8 cellular contexts compared by ENCODE assay signal in the genomic region with DNA sequence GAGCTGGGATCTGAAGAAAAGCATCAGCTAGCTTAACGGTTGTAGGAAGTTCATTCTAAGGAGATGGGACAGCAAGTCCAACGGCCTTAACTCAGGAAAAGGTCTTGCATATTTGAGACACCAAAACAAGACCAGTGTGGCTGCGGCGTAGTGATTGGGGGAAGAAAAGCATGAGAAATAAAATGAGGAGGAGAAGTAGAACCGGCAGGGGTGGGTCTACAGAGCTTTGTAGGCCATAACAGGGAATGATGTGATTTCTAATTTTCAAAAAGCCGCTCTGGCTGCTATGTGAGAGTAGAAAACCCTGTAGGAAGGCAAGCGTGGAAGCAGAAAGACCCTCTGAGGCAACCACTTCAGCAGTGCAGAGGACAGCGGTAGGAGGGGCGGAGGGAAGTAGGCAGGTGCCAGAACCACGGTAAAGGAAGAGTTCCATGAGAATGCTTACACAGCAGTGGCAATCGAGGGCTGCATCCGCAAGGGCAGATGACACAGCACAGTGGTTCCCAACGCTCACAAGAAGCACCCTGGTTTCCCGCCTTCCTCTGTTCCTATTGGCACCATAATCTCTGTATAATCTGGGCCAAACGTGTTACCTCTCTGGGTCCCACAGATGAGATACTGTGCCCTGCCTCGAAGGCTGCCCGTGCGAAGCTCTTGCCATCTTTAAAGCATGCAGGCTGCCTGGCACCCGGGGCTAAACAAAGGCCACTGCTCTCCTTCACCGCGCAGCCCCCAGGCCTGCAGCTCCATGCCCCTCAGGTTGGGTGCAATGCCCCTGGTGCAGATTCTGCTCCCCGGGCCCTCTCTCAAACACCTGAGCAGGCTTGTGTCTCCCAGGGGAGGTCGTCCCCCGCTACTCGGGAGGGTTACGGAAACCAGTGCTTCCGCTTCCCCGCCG. TPM values are rescaled to one million over a fixed set of nuclear protein-coding genes. Genes with fewer than 3 reads are reported as not detected.
DNase-seq lines count a peak whose midpoint lies in the region; ATAC-seq and TF ChIP-seq lines count a peak whose summit lies in the region.

No MANE protein-coding gene starts in this region.

- H3K4me3 Mint-ChIP-seq in central memory CD8-positive, alpha-beta T cell, result peak overlapping the region; percentile 78

- H3K27me3 Mint-ChIP-seq in central memory CD8-positive, alpha-beta T cell, result no peaks in the 10 kb centered on the region

- H3K27ac Mint-ChIP-seq in central memory CD8-positive, alpha-beta T cell (ENCODE audit: low read depth), result peak overlapping the region; percentile 73

- intact Hi-C loops in right lobe of liver (cut with DNase I), result loop anchor here in 1 of 2 donors (5.0 kb wide), 1 partner anchor 95 kb away; no protein-coding TSS in a partner anchor

- H3K4me3 ChIP-seq in right lobe of liver, result peak overlapping the region; percentile 66 to 87 (median 75)
- H3K4me3 ChIP-seq in suprapubic skin, result peak overlapping the region; percentile 82

- H3K36me3 Mint-ChIP-seq in central memory CD8-positive, alpha-beta T cell (ENCODE audit: insufficient read depth), result peaks cover 39% of the 10 kb centered on the region

- H3K4me1 Mint-ChIP-seq in central memory CD8-positive, alpha-beta T cell, result peaks cover 44% of the 10 kb centered on the region

- peaks cover 0 to 52% (median 18%) of the 10 kb centered on the region in 4 donors for H3K4me1 ChIP-seq in right lobe of liver
- H3K4me1 ChIP-seq in suprapubic skin, result peaks cover 45% of the 10 kb centered on the region

- H3K27ac ChIP-seq in right lobe of liver, result peak overlapping the region; percentile 46 to 75 (median 66)
- H3K27ac ChIP-seq in suprapubic skin, result peak overlapping the region; percentile 61

- TF ChIP-seq POLR2A in right lobe of liver (IDR thresholded peaks at IDR 0.05) (no peak), suprapubic skin (IDR thresholded peaks at IDR 0.05) (no peak)

- DNase-seq in NCI-H82 (lab: John Stamatoyannopoulos, UW), result peak; percentile 64
- DNase-seq in NCI-H82 treated with DMSO at 0.1 percent for 48 hours (lab: John Stamatoyannopoulos, UW; ENCODE audit: unreplicated experiment), result no peak
- peak; percentile 49 for DNase-seq in RPMI7951 (ENCODE audit: low read depth)
- DNase-seq in central memory CD8-positive, alpha-beta T cell (ENCODE audit: low spot score in 2 of 2), result no peak
- DNase-seq in right lobe of liver, result no peak
- peak in 1 of 2 donors; percentile 79 for DNase-seq in suprapubic skin (ENCODE audit: low spot score in 2 of 2)

- 17% methylated on average over 18 of the region's 29 CpGs for WGBS in right lobe of liver (ENCODE audit: insufficient coverage, low coverage, low lambda C conversion rate, missing lambda C conversion rate)
- 16% methylated on average over 19 of the region's 29 CpGs for WGBS in suprapubic skin

- no peak for TF ChIP-seq EP300 in suprapubic skin (IDR thresholded peaks at IDR 0.05)

- no peaks in the 10 kb centered on the region for H3K27me3 ChIP-seq in right lobe of liver
- H3K27me3 ChIP-seq in suprapubic skin, result no peaks in the 10 kb centered on the region

- no peak for TF ChIP-seq CTCF in right lobe of liver (IDR thresholded peaks at IDR 0.05)
- no peak for TF ChIP-seq CTCF in suprapubic skin (IDR thresholded peaks at IDR 0.05)

- H3K9me3 ChIP-seq in right lobe of liver (no peaks in the 10 kb centered on the region), suprapubic skin (no peaks in the 10 kb centered on the region)

- peak; percentile 11 for ATAC-seq in HG03135 (IDR thresholded peaks at IDR 0.05; ENCODE audit: unreplicated experiment)
- no peak for ATAC-seq in central memory CD8-positive, alpha-beta T cell (replicated peaks; ENCODE audit: extremely low read depth, poor library complexity, severe bottlenecking)
- ATAC-seq in right lobe of liver, result peak; percentile 6 to 21 (median 19)
- no peak for ATAC-seq in HG02852 (IDR thresholded peaks at IDR 0.05; ENCODE audit: unreplicated experiment)

- H3K9me3 Mint-ChIP-seq in central memory CD8-positive, alpha-beta T cell, result no peaks in the 10 kb centered on the region

- H3K36me3 ChIP-seq in right lobe of liver, result peaks cover 0 to 29% (median 15%) of the 10 kb centered on the region in 4 donors
- peaks cover 39% of the 10 kb centered on the region for H3K36me3 ChIP-seq in suprapubic skin

RNA-seq across cellular contexts. Expression of a gene that starts 0.8 kb away (rescaled TPM):
- 20.7 and 25.8 TPM in 2 replicates for total RNA-seq in RPMI7951 (2014; rRNA removed; shearing (Covaris generic))
- 10 to 100 TPM in 3 of 6 experiments, 1 to 10 TPM in 3; 6.0 to 16.3 (median 9.7) TPM for total RNA-seq in right lobe of liver
- total RNA-seq in suprapubic skin, result 10 to 100 TPM; 16.1 to 22.1 (median 20.6) TPM

RNA-seq across cellular contexts. Expression of a gene that starts 12.9 kb away (rescaled TPM):
- 30.3 and 41.0 TPM in 2 replicates for total RNA-seq in RPMI7951 (2014; rRNA removed; shearing (Covaris generic))
- total RNA-seq in right lobe of liver, result 10 to 100 TPM; 11.9 to 18.9 (median 12.6) TPM
- total RNA-seq in suprapubic skin, result 10 to 100 TPM; 15.7 to 28.2 (median 23.5) TPM

RNA-seq across cellular contexts. Expression of a gene that starts 13.2 kb away (rescaled TPM):
- total RNA-seq in RPMI7951 (2014; rRNA removed; shearing (Covaris generic)), result 0.84 and 1.8 TPM in 2 replicates
- total RNA-seq in right lobe of liver (1 to 10 TPM in 5 of 6 experiments, under 1 TPM in 1; 0.98 to 4.0 (median 2.7) TPM), suprapubic skin (10 to 100 TPM in 1 of 4 donors, 1 to 10 TPM in 3; 6.1 to 22.3 (median 7.2) TPM)

RNA-seq across cellular contexts. Expression of a gene that starts 41.0 kb away (rescaled TPM):
- total RNA-seq in RPMI7951 (2014; rRNA removed; shearing (Covaris generic)), result 3.6 and 4.8 TPM in 2 replicates
- total RNA-seq in right lobe of liver, result 10 to 100 TPM; 11.5 to 37.6 (median 21.6) TPM
- total RNA-seq in suprapubic skin, result 10 to 100 TPM; 12.6 to 28.3 (median 16.5) TPM

Comparison
In these comparisons a context has a peak if more than half of its experiments do, and no peak if none do; other contexts are left out.
1. DNase-seq: peak in NCI-H82 (single experiment) and RPMI7951 (single experiment); none in NCI-H82 treated with DMSO at 0.1 percent for 48 hours (single experiment), central memory CD8-positive, alpha-beta T cell (0 of 2) and right lobe of liver (0 of 3).
2. ATAC-seq: peak in HG03135 (single experiment) and right lobe of liver (4 of 4); none in central memory CD8-positive, alpha-beta T cell (single experiment) and HG02852 (single experiment).